Comparison of ENCODE assay signal across 26 cellular contexts in genomic region chr7:143351574-143351973, GRCh38. TPM values are rescaled to one million over a fixed set of nuclear protein-coding genes. Genes with fewer than 3 reads are reported as not detected.
"Had no signal": no experiment of that assay in that cellular context is flagged by ENCODE, and none has a peak within 500 bp of the region (broad histone marks: within the 10 kb centered on the region; RNA-seq: fewer than 3 reads in every experiment).

No MANE protein-coding gene starts in this region.

- DNase-seq: IMR-90, Kasumi-1, MM.1S, NCI-H1105, NCI-H1417, NCI-H1436 treated with DMSO at 0.1 percent for 48 hours, NCI-H1694 treated with DMSO at 0.1 percent for 48 hours, NCI-H1930, NCI-H2081, NCI-H2107, NCI-H2227 treated with DMSO at 0.1 percent for 48 hours, NCI-H524 treated with DMSO at 0.1 percent for 48 hours, NCI-H69, NCI-H774, OCI-M1, PC-9, Peyer's patch, SHP77 treated with DMSO at 0.1 percent for 48 hours, SJCRH30 had no signal

- H3K4me3 ChIP-seq: PC-9, Peyer's patch, SJCRH30 had no signal

- H3K9me3 ChIP-seq: Peyer's patch, SJCRH30 had no signal

- H3K4me2 ChIP-seq: KMS-11, PC-9 had no signal

- H3K9ac ChIP-seq: KMS-11 had no signal

- H3K4me1 ChIP-seq: Peyer's patch, SJCRH30 had no signal

- ATAC-seq: Right ventricle myocardium inferior had no signal

- H3K27me3 ChIP-seq: Peyer's patch had no signal

- H3K36me3 ChIP-seq: Peyer's patch, SJCRH30 had no signal

- H3K27ac ChIP-seq: KMS-11, PC-9, Peyer's patch, SJCRH30 had no signal

- H2AFZ ChIP-seq: PC-9 had no signal

RNA-seq across cellular contexts. Expression of gene FAM131B, which starts 10.9 kb away (rescaled TPM):
- total RNA-seq: RPMI7951 had no signal
- polyA plus RNA-seq: HepG2 had no signal

RNA-seq across cellular contexts. Expression of gene CLCN1, which starts 35.7 kb away (rescaled TPM):
- total RNA-seq: HepG2, HT1080, IMR-90, M059J, PC-9, Right ventricle myocardium inferior, RPMI7951, SJCRH30 had no signal
- polyA plus RNA-seq: IMR-90 had no signal

RNA-seq across cellular contexts. Expression of gene EPHA1, which starts 57.1 kb away (rescaled TPM):
- total RNA-seq: IMR-90, NCI-H460, Right ventricle myocardium inferior, RPMI7951 had no signal
